Comparison of ENCODE assay signal across 17 cellular contexts in the genomic region with DNA sequence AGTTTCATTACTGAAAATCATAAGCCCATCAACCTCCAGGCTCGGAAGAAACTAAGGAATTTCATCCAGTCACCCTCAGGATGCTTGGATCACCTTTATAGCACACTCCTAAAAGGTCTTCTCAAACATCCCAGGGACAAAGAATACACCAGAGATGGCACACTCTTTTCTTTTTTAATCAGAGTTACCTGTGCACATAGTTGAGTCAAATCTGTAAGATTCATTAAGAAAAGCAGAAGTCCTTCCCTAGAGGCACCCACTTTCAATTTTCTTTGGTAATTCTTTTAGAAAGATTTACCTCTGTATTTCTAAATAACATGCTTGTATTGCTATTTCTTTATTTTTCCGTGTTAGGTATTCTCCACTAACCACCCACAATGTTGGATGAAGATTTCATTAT. TPM values are rescaled to one million over a fixed set of nuclear protein-coding genes. Genes with fewer than 3 reads are reported as not detected.
DNase-seq lines count a peak whose midpoint lies in the region; ATAC-seq, FAIRE-seq and TF ChIP-seq lines count a peak whose summit lies in the region.
"Had no signal": no experiment of that assay in that cellular context is flagged by ENCODE, and none has a peak within 500 bp of the region (broad histone marks: within the 10 kb centered on the region; RNA-seq: fewer than 3 reads in every experiment).

No MANE protein-coding gene starts in this region.

- H3K4me1 ChIP-seq in endodermal cell (ENCODE audit: control insufficient read depth, insufficient read depth, low read length) (peaks cover 16% of the 10 kb centered on the region), GM23248 (ENCODE audit: insufficient read depth) (peaks cover 8% of the 10 kb centered on the region; the same call in 1 of the 2 replicates)
- H3K4me1 ChIP-seq: gastroesophageal sphincter had no signal

- H3F3A ChIP-seq in GM23248 (ENCODE audit: insufficient read depth), result no peaks in the 10 kb centered on the region; the same call in 1 of the 2 replicates

- ATAC-seq in GM18858 (IDR thresholded peaks at IDR 0.05; ENCODE audit: unreplicated experiment), result peak; percentile 46
- no peak for ATAC-seq in HG03097 (IDR thresholded peaks at IDR 0.05; ENCODE audit: low FRiP score, unreplicated experiment)
- ATAC-seq: gastroesophageal sphincter, WTC11 had no signal

- H3K27me3 ChIP-seq in endodermal cell (ENCODE audit: control insufficient read depth, insufficient read depth, low read length, poor library complexity, severe bottlenecking) (no peaks in the 10 kb centered on the region), GM23248 (replicated peaks; ENCODE audit: insufficient read depth) (no peaks in the 10 kb centered on the region)
- H3K27me3 ChIP-seq: cardiac muscle cell, gastroesophageal sphincter had no signal

- 99 to 100% methylated on average over 1 to 2 of the region's 2 CpGs for WGBS in endodermal cell (ENCODE audit: insufficient coverage in 1 of 2, insufficient read length in 1 of 2), 2 experiments
- WGBS in GM23248 (ENCODE audit: low coverage in 1 of 2, low lambda C conversion rate in 2 of 2, missing lambda C conversion rate in 2 of 2), 2 experiments, result 94 to 100% methylated on average over 2 of the region's 2 CpGs

- H3K27ac ChIP-seq in endodermal cell (ENCODE audit: low read depth, low read length) (no peak overlapping the region), GM23248 (no peak overlapping the region)
- H3K27ac ChIP-seq: cardiac muscle cell, gastroesophageal sphincter had no signal

- no peak for FAIRE-seq in GM19239 (lab: Jason Lieb, UNC)
- FAIRE-seq: G401.6 had no signal

- no peak overlapping the region for H2AFZ ChIP-seq in GM23248

- H3K4me3 ChIP-seq in endodermal cell (ENCODE audit: low read length) (no peak overlapping the region), GM23248 (no peak overlapping the region)
- H3K4me3 ChIP-seq: cardiac muscle cell, gastroesophageal sphincter had no signal

- H3K9me2 ChIP-seq in GM23248 (ENCODE audit: insufficient read depth), result peaks cover 2% of the 10 kb centered on the region; the same call in 1 of the 2 replicates
- H3K9me2 ChIP-seq: SK-N-SH had no signal

- H3K4me2 ChIP-seq in GM23248 (ENCODE audit: unreplicated experiment), result no peak overlapping the region
- H3K4me2 ChIP-seq: SK-N-SH had no signal

- no peak for TF ChIP-seq CTCF in endodermal cell (conservative IDR thresholded peaks at IDR 0.05)

- peak; percentile 7 for DNase-seq in NOMO-1 treated with DMSO at 0.1 percent for 48 hours (lab: John Stamatoyannopoulos, UW; ENCODE audit: unreplicated experiment)
- no peak for DNase-seq in NOMO-1 (lab: John Stamatoyannopoulos, UW; ENCODE audit: unreplicated experiment in 2 of 2)
- DNase-seq in endodermal cell, result no peak
- no peak for DNase-seq in GM23248
- DNase-seq in GM19239 (ENCODE audit: insufficient read length, low spot score), result no peak
- DNase-seq: 8988T, NCI-H1417, NCI-H2227 treated with DMSO at 0.1 percent for 48 hours, SK-N-SH had no signal

- peaks cover 5% of the 10 kb centered on the region for H3K36me3 Mint-ChIP-seq in IgD-negative memory B cell
- peaks cover 20% of the 10 kb centered on the region for H3K36me3 Mint-ChIP-seq in endodermal cell (ENCODE audit: low read depth)

- H3K27me3 Mint-ChIP-seq in IgD-negative memory B cell (no peaks in the 10 kb centered on the region), endodermal cell (ENCODE audit: insufficient read depth) (no peaks in the 10 kb centered on the region)

- peaks cover 9% of the 10 kb centered on the region for H3K36me3 ChIP-seq in endodermal cell (ENCODE audit: control insufficient read depth, insufficient read depth, low read length)
- no peaks in the 10 kb centered on the region for H3K36me3 ChIP-seq in GM23248 (ENCODE audit: low read depth)
- H3K36me3 ChIP-seq: cardiac muscle cell, gastroesophageal sphincter had no signal

- no peaks in the 10 kb centered on the region for H3K79me2 ChIP-seq in GM23248 (ENCODE audit: insufficient read depth)

- H3K4me3 Mint-ChIP-seq in IgD-negative memory B cell (peak overlapping the region; percentile 6 to 92 (median 63)), endodermal cell (no peak overlapping the region)
- H3K4me3 Mint-ChIP-seq: mesothelial cell of epicardium, WTC11 had no signal

- peaks cover 57 to 66% (median 65%) of the 10 kb centered on the region in 3 donors for H3K4me1 Mint-ChIP-seq in IgD-negative memory B cell
- H3K4me1 Mint-ChIP-seq in endodermal cell, result peaks cover 73% of the 10 kb centered on the region

- in situ Hi-C loops in GM23248 (cut with MboI), result no loop called here

- peak overlapping the region; percentile 40 to 83 (median 60) for H3K27ac Mint-ChIP-seq in IgD-negative memory B cell
- H3K27ac Mint-ChIP-seq in endodermal cell, result peak overlapping the region; percentile 36
- H3K27ac Mint-ChIP-seq: mesothelial cell of epicardium, WTC11 had no signal

- peaks cover 0 to 3% (median 0%) of the 10 kb centered on the region in 3 donors for H3K9me3 Mint-ChIP-seq in IgD-negative memory B cell
- no peaks in the 10 kb centered on the region for H3K9me3 Mint-ChIP-seq in endodermal cell

- H3K9me3 ChIP-seq in endodermal cell (ENCODE audit: control insufficient read depth, low read length) (no peaks in the 10 kb centered on the region), GM23248 (ENCODE audit: low read depth) (no peaks in the 10 kb centered on the region)
- H3K9me3 ChIP-seq: gastroesophageal sphincter, SK-N-SH had no signal

- no peaks in the 10 kb centered on the region for H4K20me1 ChIP-seq in GM23248 (ENCODE audit: insufficient read depth)

- H3K9ac ChIP-seq in endodermal cell (ENCODE audit: extremely low read depth, low read length, poor library complexity, severe bottlenecking) (no peak overlapping the region), GM23248 (no peak overlapping the region)
- H3K9ac ChIP-seq: SK-N-SH had no signal

RNA-seq across cellular contexts. Expression of gene IL6, which starts 50.6 kb away (rescaled TPM):
- polyA plus RNA-seq in IgD-negative memory B cell (3.8 TPM), GM23248 (2016; fragmentation: Nextera tagmentation; extraction: Ambion mirVana) (29.0 and 30.6 TPM in 2 replicates)
- under 1 TPM; 0.64 to 0.88 TPM for total RNA-seq in endodermal cell
- not detected for polyA plus RNA-seq in endodermal cell (2013, experiment 1 of 2)
- not detected for polyA plus RNA-seq in endodermal cell (2013, experiment 2 of 2)
- total RNA-seq in GM23248 (2014; rRNA removed; shearing (Covaris generic)), result 15.3 and 18.7 TPM in 2 replicates
- total RNA-seq: cardiac muscle cell had no signal
- polyA plus RNA-seq: cardiac muscle cell had no signal
